In the genomic region with DNA sequence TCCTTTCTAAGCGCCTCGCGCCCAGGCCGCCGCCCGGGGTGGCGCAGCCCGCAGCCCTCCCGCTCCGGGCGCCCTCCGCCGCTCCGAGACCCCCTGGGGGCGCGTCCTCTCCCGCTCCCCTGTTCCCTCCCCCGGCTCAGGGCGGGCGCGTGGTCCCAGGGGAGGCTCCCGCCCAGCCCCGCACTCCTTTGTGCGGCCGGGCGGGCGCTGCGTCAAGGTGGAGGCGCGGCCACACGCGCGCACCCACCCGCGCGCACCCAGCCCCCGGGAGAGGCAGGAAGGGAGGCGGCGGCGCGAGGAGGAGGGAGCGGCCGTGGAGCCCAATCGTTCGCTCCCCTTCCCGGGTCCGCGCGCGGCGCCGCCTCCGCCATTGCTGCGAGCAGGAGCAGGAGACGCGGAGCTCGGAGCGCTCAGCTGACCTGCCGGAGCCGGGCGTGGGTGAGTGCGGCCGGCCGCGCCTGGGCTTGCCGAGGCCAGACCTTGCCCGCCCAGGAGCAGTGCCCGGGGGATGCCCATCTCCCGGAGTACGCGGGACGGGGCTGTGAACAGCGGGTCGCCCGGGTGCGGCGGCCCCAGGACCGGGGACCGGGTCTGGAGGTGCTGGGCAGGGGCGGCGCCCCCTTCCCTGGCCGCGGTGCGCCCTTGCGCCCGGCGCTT, we compare ENCODE assay signal across 7 cellular contexts. TPM values are rescaled to one million over a fixed set of nuclear protein-coding genes. Genes with fewer than 3 reads are reported as not detected.
DNase-seq lines count a peak whose midpoint lies in the region; ATAC-seq, FAIRE-seq and TF ChIP-seq lines count a peak whose summit lies in the region.

A gene with protein sequence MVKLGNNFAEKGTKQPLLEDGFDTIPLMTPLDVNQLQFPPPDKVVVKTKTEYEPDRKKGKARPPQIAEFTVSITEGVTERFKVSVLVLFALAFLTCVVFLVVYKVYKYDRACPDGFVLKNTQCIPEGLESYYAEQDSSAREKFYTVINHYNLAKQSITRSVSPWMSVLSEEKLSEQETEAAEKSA (plus strand): TSS at position 367 of the 657 bp plus-strand sequence. CDS start 528 bp downstream, outside the sequence.

- no peaks in the 10 kb centered on the region for H3K9me3 Mint-ChIP-seq in H9
- no peaks in the 10 kb centered on the region for H3K9me3 Mint-ChIP-seq in stimulated activated naive CD8-positive, alpha-beta T cell treated with anti-CD3 and anti-CD28 coated beads, Interleukin-15, Interleukin-2, amounts not matched to agents 100 ng/mL and 50 ng/mL, for 24 hours

- H2BK12ac ChIP-seq in H9 (ENCODE audit: insufficient read length, low read depth, low read length), result no peak within 1 kb of the TSS

- H4K5ac ChIP-seq in H9 (ENCODE audit: insufficient read length, low read depth, low read length), result no peak within 1 kb of the TSS

- no peak within 1 kb of the TSS for H2BK20ac ChIP-seq in H9 (ENCODE audit: low read depth, low read length, poor library complexity, severe bottlenecking)

- no peak for TF ChIP-seq EP300 in HepG2 (IDR thresholded peaks at IDR 0.05; ENCODE audit: low read depth in 2 of 2, low read length in 2 of 2)
- TF ChIP-seq EP300 in HepG2 (CRISPR knock-in tag; IDR thresholded peaks at IDR 0.05; ENCODE audit: borderline replicate concordance), result no peak

- no peak within 1 kb of the TSS for H3K23ac ChIP-seq in H9 (ENCODE audit: insufficient read length, low read depth, low read length)

- in situ Hi-C loops in HepG2 (cut with HindIII; ENCODE audit: extremely low pct_ligation_motif_present, low pct_unique_long_range_greater_than_20kb), result no loop called here

- H4K20me1 ChIP-seq in H9 (ENCODE audit: control insufficient read depth, insufficient read depth, insufficient read length) (no peaks in the 10 kb centered on the region), HepG2 (ENCODE audit: insufficient read depth, low read length) (no peaks in the 10 kb centered on the region)

- WGBS in H9 (ENCODE audit: extremely low coverage, insufficient read length, low lambda C conversion rate), result no CpG with 5 or more reads among the region's 87 CpGs
- 27% methylated on average over 17 of the region's 87 CpGs for WGBS in HepG2 (ENCODE audit: low lambda C conversion rate)

- no peak within 1 kb of the TSS for H4K91ac ChIP-seq in H9 (ENCODE audit: insufficient read length, low read depth, low read length)

- no peak within 1 kb of the TSS for H4K8ac ChIP-seq in H9 (replicated peaks; ENCODE audit: insufficient read length, low read depth, low read length)

- POLR2A ChIA-PET in HepG2 (lab: Yijun Ruan, JAX), result no interaction called here

- BruUV-seq in HepG2 (replicated peaks; lab: Mats Ljungman, UMichigan), result no TSS peak

- H3K27ac Mint-ChIP-seq in H9, result no peak within 1 kb of the TSS
- H3K27ac Mint-ChIP-seq in stimulated activated naive CD8-positive, alpha-beta T cell treated with anti-CD3 and anti-CD28 coated beads, Interleukin-15, Interleukin-2, amounts not matched to agents 100 ng/mL and 50 ng/mL, for 24 hours, result no peak within 1 kb of the TSS

- DNase-seq in H9 (no peak), T follicular helper cell (ENCODE audit: low read depth) (peak; percentile 21), HepG2 (ENCODE audit: low spot score) (no peak), DMS153 (lab: John Stamatoyannopoulos, UW) (no peak), H54 (ENCODE audit: insufficient read length, low spot score) (no peak)
- DNase-seq in central memory CD4-positive, alpha-beta T cell, result peak; percentile 51

- peaks cover 13 to 20% of the 10 kb centered on the region in 2 experiments for H3K4me1 Mint-ChIP-seq in H9
- H3K4me1 Mint-ChIP-seq in stimulated activated naive CD8-positive, alpha-beta T cell treated with anti-CD3 and anti-CD28 coated beads, Interleukin-15, Interleukin-2, amounts not matched to agents 100 ng/mL and 50 ng/mL, for 24 hours (ENCODE audit: low read depth), result peaks cover 18% of the 10 kb centered on the region

- no peak within 1 kb of the TSS for H2BK15ac ChIP-seq in H9 (ENCODE audit: low read depth, low read length)

- H3K56ac ChIP-seq in H9 (ENCODE audit: insufficient read length, low read depth, low read length), result no peak within 1 kb of the TSS

- no peak within 1 kb of the TSS for H2BK5ac ChIP-seq in H9 (ENCODE audit: insufficient read length, low read length)

- peaks cover 2% of the 10 kb centered on the region; the same call in 1 of the 2 replicates for H3K4me1 ChIP-seq in H9 (ENCODE audit: insufficient read depth, low read length)
- no peaks in the 10 kb centered on the region for H3K4me1 ChIP-seq in HepG2 (ENCODE audit: insufficient read depth, low read length)

- H3K27me3 Mint-ChIP-seq in H9 (ENCODE audit: low read depth), result peaks cover 87% of the 10 kb centered on the region
- peaks cover 23% of the 10 kb centered on the region for H3K27me3 Mint-ChIP-seq in stimulated activated naive CD8-positive, alpha-beta T cell treated with anti-CD3 and anti-CD28 coated beads, Interleukin-15, Interleukin-2, amounts not matched to agents 100 ng/mL and 50 ng/mL, for 24 hours

- FAIRE-seq in HepG2 (lab: Jason Lieb, UNC), result no peak
- no peak for FAIRE-seq in H54 (lab: Jason Lieb, UNC)

- H3K79me2 ChIP-seq in H9 (ENCODE audit: insufficient read depth, low read length), result no peaks in the 10 kb centered on the region
- no peaks in the 10 kb centered on the region for H3K79me2 ChIP-seq in HepG2 (ENCODE audit: insufficient read depth, low read length)

- peak within 1 kb of the TSS; percentile 49 for H3K4me2 ChIP-seq in H9 (ENCODE audit: insufficient read depth, insufficient read length, low read length)
- peak within 1 kb of the TSS; percentile 23 for H3K4me2 ChIP-seq in HepG2 (ENCODE audit: low read depth, low read length)

- no peaks in the 10 kb centered on the region for H3K79me1 ChIP-seq in H9 (ENCODE audit: insufficient read depth, low read depth, low read length, poor library complexity, severe bottlenecking)

- no peaks in the 10 kb centered on the region for H3K36me3 ChIP-seq in HepG2 (replicated peaks in 1 of 2; ENCODE audit: control insufficient read depth in 1 of 2, insufficient read depth in 2 of 2, low read length in 2 of 2)

- H3K9ac ChIP-seq in H9 (ENCODE audit: extremely low read depth, insufficient read length, low read length) (no peak within 1 kb of the TSS), HepG2 (ENCODE audit: insufficient read depth, low read depth, low read length) (no peak within 1 kb of the TSS)

- H3K14ac ChIP-seq in H9 (ENCODE audit: insufficient read depth, low read length), result no peak within 1 kb of the TSS

- H2AFZ ChIP-seq in H9 (ENCODE audit: low read length) (no peak within 1 kb of the TSS), HepG2 (ENCODE audit: low read length) (no peak within 1 kb of the TSS)

- no peak within 1 kb of the TSS for H3K27ac ChIP-seq in H9 (ENCODE audit: insufficient read length, low read depth, low read length)
- no peak within 1 kb of the TSS for H3K27ac ChIP-seq in HepG2 (ENCODE audit: extremely low read length, insufficient read depth, low read length)

- H3K4me3 Mint-ChIP-seq in H9, result peak within 1 kb of the TSS; percentile 67 to 87
- peak within 1 kb of the TSS; percentile 79 for H3K4me3 Mint-ChIP-seq in stimulated activated naive CD8-positive, alpha-beta T cell treated with anti-CD3 and anti-CD28 coated beads, Interleukin-15, Interleukin-2, amounts not matched to agents 100 ng/mL and 50 ng/mL, for 24 hours

- peak within 1 kb of the TSS in 2 of 3 experiments; percentile 20 to 50; a peak in 2 of 6 replicates for H3K4me3 ChIP-seq in HepG2 (replicated peaks in 1 of 3; ENCODE audit: insufficient read depth in 1 of 3, low read depth in 2 of 3, low read length in 3 of 3)

- TF ChIP-seq RAD21 in HepG2 (CRISPR knock-in tag; IDR thresholded peaks at IDR 0.05), result no peak

- intact Hi-C loops in HepG2 (cut with micrococcal nuclease; ENCODE audit: unreplicated experiment), result no loop called here

- H3K23me2 ChIP-seq in H9 (ENCODE audit: insufficient read length, low read depth, low read length, poor library complexity, severe bottlenecking), result peaks cover 16% of the 10 kb centered on the region

- TF ChIP-seq CTCF in H9 (conservative IDR thresholded peaks at IDR 0.05) (no peak), HepG2 (CRISPR knock-in tag; IDR thresholded peaks at IDR 0.05) (no peak)

- peaks cover 2% of the 10 kb centered on the region; the same call in 1 of the 2 replicates for H3K27me3 ChIP-seq in H9 (ENCODE audit: insufficient read depth, low read length)
- peaks cover 20 to 96% of the 10 kb centered on the region in 2 experiments for H3K27me3 ChIP-seq in HepG2 (ENCODE audit: control insufficient read depth in 1 of 2, insufficient read depth in 2 of 2, low read length in 2 of 2)

- H3K18ac ChIP-seq in H9 (ENCODE audit: insufficient read length, low read depth, low read length), result no peak within 1 kb of the TSS

- no peak within 1 kb of the TSS for H3T11ph ChIP-seq in H9 (ENCODE audit: low read length)

- peak; percentile 43 for ATAC-seq in HepG2

- no peak for TF ChIP-seq POLR2A in HepG2 (IDR thresholded peaks at IDR 0.05; ENCODE audit: insufficient read depth in 1 of 2, low read depth in 2 of 2, low read length in 2 of 2)
- TF ChIP-seq POLR2A in H54 (IDR thresholded peaks at IDR 0.05; ENCODE audit: low read depth, low read length), result no peak

- no peaks in the 10 kb centered on the region for H3K9me3 ChIP-seq in H9 (ENCODE audit: control insufficient read depth, low read depth, low read length)
- no peaks in the 10 kb centered on the region for H3K9me3 ChIP-seq in HepG2 (ENCODE audit: low read length)

- peaks cover 0 to 6% (median 4%) of the 10 kb centered on the region in 3 experiments; a peak in 6 of 7 replicates for H3K36me3 Mint-ChIP-seq in H9 (ENCODE audit: insufficient read depth in 1 of 3, low read depth in 3 of 3)
- H3K36me3 Mint-ChIP-seq in stimulated activated naive CD8-positive, alpha-beta T cell treated with anti-CD3 and anti-CD28 coated beads, Interleukin-15, Interleukin-2, amounts not matched to agents 100 ng/mL and 50 ng/mL, for 24 hours (ENCODE audit: low read depth), result no peaks in the 10 kb centered on the region

- H3K4ac ChIP-seq in H9 (ENCODE audit: low read depth, low read length), result no peak within 1 kb of the TSS

- CTCF ChIA-PET in HepG2 (lab: Yijun Ruan, JAX; ENCODE audit: low intra/inter-chr PET ratio, low total read pairs), result no interaction called here

- H2AK5ac ChIP-seq in H9 (ENCODE audit: insufficient read length, low read length), result no peak within 1 kb of the TSS

- H2BK120ac ChIP-seq in H9 (ENCODE audit: low read depth, low read length, poor library complexity, severe bottlenecking), result no peak within 1 kb of the TSS

RNA-seq across cellular contexts. Expression of the gene that starts here (rescaled TPM):
- total RNA-seq in H9 (2021) (7.9 and 9.3 TPM in 2 replicates), HepG2 (2016; rRNA removed; fragmentation: Illumina TruSeq; extraction: Trizol) (not detected in 2 replicates)
- not detected in 2 replicates for total RNA-seq in HepG2 (2016; cell fraction: cytosol; rRNA removed; fragmentation: Illumina TruSeq; extraction: Trizol; ENCODE audit: low read depth)
- not detected in 2 replicates for total RNA-seq in HepG2 (2016; cell fraction: insoluble cytoplasmic fraction; rRNA removed; fragmentation: Illumina TruSeq; extraction: Trizol)
- total RNA-seq in HepG2 (2016; cell fraction: membrane; rRNA removed; fragmentation: Illumina TruSeq; extraction: Trizol), result not detected in 2 replicates
- total RNA-seq in HepG2 (2016; cell fraction: nucleus; rRNA removed; fragmentation: Illumina TruSeq; extraction: Trizol), result not detected in 2 replicates
- not detected in 2 replicates for polyA plus RNA-seq in HepG2 (2011; rRNA removed)
- polyA plus RNA-seq in HepG2 (2011; cell fraction: cytosol; rRNA removed), result not detected in 2 replicates
- not detected in 2 replicates for polyA plus RNA-seq in HepG2 (2011; cell fraction: nucleus; rRNA removed)
- polyA plus RNA-seq in HepG2 (2012), result not detected in 2 replicates
- not detected in 2 replicates for polyA plus RNA-seq in HepG2 (2016; cell fraction: cytosol; fragmentation: Illumina TruSeq; extraction: Trizol; ENCODE audit: low read depth)
- not detected in 2 replicates for polyA plus RNA-seq in HepG2 (2016; cell fraction: insoluble cytoplasmic fraction; fragmentation: Illumina TruSeq; extraction: Trizol; ENCODE audit: low read depth)
- polyA plus RNA-seq in HepG2 (2016; cell fraction: membrane; fragmentation: Illumina TruSeq; extraction: Trizol; ENCODE audit: low read depth), result not detected in 2 replicates
- polyA plus RNA-seq in HepG2 (2016; cell fraction: nucleus; fragmentation: Illumina TruSeq; extraction: Trizol; ENCODE audit: insufficient read depth, low read depth), result not detected in 2 replicates
- polyA minus RNA-seq in HepG2 (2011; rRNA and poly(A)+ RNA removed; ENCODE audit: low replicate concordance), result not detected in 2 replicates
- polyA minus RNA-seq in HepG2 (2011; cell fraction: cytosol; rRNA and poly(A)+ RNA removed), result not detected in 2 replicates
- not detected in 2 replicates for polyA minus RNA-seq in HepG2 (2011; cell fraction: nucleus; rRNA and poly(A)+ RNA removed)

Comparison
In these comparisons a context has a peak if more than half of its experiments do, and no peak if none do; other contexts are left out.
1. Peak in ATAC-seq, H3K4me3 ChIP-seq and H3K4me2 ChIP-seq in HepG2; RNA of the gene not detected or under 1 TPM.
2. DNase-seq: peak in T follicular helper cell (single experiment) and central memory CD4-positive, alpha-beta T cell (single experiment); none in H9 (single experiment), HepG2 (single experiment), DMS153 (single experiment) and H54 (single experiment).